In genomic region chrX:39819921-39820849, GRCh38 we compare ENCODE assay signal across 8 cellular contexts.
A peak's percentile ranks its signal among the peaks of the same experiment; 100 is the strongest.
DNase-seq lines count a peak whose midpoint lies in the region; ATAC-seq and TF ChIP-seq lines count a peak whose summit lies in the region.

No MANE protein-coding gene starts in this region.

- H3K27ac ChIP-seq in HUES48 (ENCODE audit: low read depth, low read length) (peak overlapping the region; percentile 58), caudate nucleus (ENCODE audit: low read depth, low read length) (no peak overlapping the region)

- H3K36me3 Mint-ChIP-seq in mesothelial cell of epicardium: no peaks in the 10 kb centered on the region

- peaks cover 22% of the 10 kb centered on the region for H3K4me1 ChIP-seq in BE2C
- peaks cover 43% of the 10 kb centered on the region for H3K4me1 ChIP-seq in HUES48 (ENCODE audit: control insufficient read depth, insufficient read depth, low read length)

- H3K9ac ChIP-seq in HUES48 (ENCODE audit: low read depth, low read length): no peak overlapping the region

- no peak overlapping the region for H3K27ac Mint-ChIP-seq in mesothelial cell of epicardium

- no peak for ATAC-seq in HG02571 (IDR thresholded peaks at IDR 0.05; ENCODE audit: unreplicated experiment)
- ATAC-seq in HG03135 (IDR thresholded peaks at IDR 0.05; ENCODE audit: unreplicated experiment): no peak

- H3K27me3 ChIP-seq in BE2C (no peaks in the 10 kb centered on the region), HUES48 (ENCODE audit: control insufficient read depth, insufficient read depth, low read length) (peaks cover 9% of the 10 kb centered on the region; the same call in 1 of the 2 replicates)

- TF ChIP-seq CTCF in BE2C (IDR thresholded peaks at IDR 0.05; ENCODE audit: low read depth, low read length): no peak
- no peak for TF ChIP-seq CTCF in mesothelial cell of epicardium (IDR thresholded peaks at IDR 0.05; ENCODE audit: unreplicated experiment)

- DNase-seq in BE2C: peak; percentile 67
- peak in 34 of 61 donors; percentile 1 to 77 (median 25) for DNase-seq in caudate nucleus (lab: John Stamatoyannopoulos, UW)
- no peak for DNase-seq in mesothelial cell of epicardium (ENCODE audit: low spot score in 2 of 2, unreplicated experiment in 2 of 2)
- no peak for DNase-seq in SW 1271 (lab: John Stamatoyannopoulos, UW)
- DNase-seq in GM19240 (ENCODE audit: insufficient read length, low spot score): no peak

- no peaks in the 10 kb centered on the region for H3K36me3 ChIP-seq in BE2C
- no peaks in the 10 kb centered on the region for H3K36me3 ChIP-seq in HUES48 (ENCODE audit: control insufficient read depth, insufficient read depth, low read length)

- peaks cover 24% of the 10 kb centered on the region for H3K27me3 Mint-ChIP-seq in mesothelial cell of epicardium (ENCODE audit: low read depth)

- peak overlapping the region; percentile 55 for H3K4me3 Mint-ChIP-seq in mesothelial cell of epicardium

- peaks cover 29% of the 10 kb centered on the region for H3K4me1 Mint-ChIP-seq in mesothelial cell of epicardium

- peak overlapping the region; percentile 45 for H3K4me3 ChIP-seq in BE2C (ENCODE audit: low read depth, low read length)
- peak overlapping the region; percentile 51 for H3K4me3 ChIP-seq in HUES48 (ENCODE audit: low read depth, low read length)

- H3K9me3 ChIP-seq in BE2C (no peaks in the 10 kb centered on the region), HUES48 (ENCODE audit: control insufficient read depth, insufficient read depth, low read length) (no peaks in the 10 kb centered on the region)

- H3K9me3 Mint-ChIP-seq in mesothelial cell of epicardium: peaks cover 19% of the 10 kb centered on the region

Comparison
In these comparisons a context has a peak if more than half of its experiments do, and no peak if none do; other contexts are left out.
1. DNase-seq: peak in BE2C (single experiment) and caudate nucleus (34 of 61); none in mesothelial cell of epicardium (0 of 2), SW 1271 (0 of 2) and GM19240 (single experiment).